In the genomic region with DNA sequence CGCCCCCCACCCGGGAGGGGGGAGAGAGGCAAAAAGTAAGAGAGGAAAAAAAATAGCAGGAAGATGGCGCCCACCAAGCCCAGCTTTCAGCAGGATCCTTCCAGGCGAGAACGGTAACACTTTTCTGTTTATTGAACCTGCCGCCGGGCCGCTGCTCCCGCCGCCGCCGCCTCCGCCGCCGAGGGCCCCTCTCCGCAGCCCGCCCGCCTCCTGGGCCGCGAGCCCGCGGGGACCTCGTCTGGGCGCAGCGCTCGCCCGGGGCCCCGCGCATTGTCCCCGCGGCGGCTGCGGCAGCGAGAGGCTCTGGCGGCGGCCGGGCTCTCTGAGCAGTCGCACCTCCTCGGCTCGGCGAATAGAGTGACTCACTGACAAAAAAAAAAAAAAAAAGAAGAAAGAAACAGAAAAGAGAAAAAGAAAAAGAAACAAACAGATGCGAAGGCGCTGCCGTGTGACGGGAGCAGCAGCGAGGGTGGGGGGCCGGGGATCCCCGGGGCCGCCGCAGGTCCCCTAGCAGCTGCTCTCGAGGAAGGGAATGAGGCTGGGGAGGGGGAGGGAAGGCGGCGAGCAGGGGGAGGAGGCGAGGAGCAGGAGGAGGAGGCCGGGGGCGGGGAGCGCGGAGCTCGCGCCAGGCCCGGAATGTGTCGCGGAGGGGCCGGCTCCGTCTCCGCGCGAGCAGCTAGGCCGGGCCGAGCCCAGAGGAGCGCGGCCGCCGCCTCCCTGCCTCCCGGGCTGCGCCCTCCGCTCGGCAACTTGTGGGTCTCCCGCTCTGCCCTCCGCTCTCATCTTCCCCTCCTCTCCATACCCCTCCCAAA, we compare ENCODE assay signal across 9 cellular contexts. TPM values are rescaled to one million over a fixed set of nuclear protein-coding genes. Genes with fewer than 3 reads are reported as not detected.
DNase-seq lines count a peak whose midpoint lies in the region; ATAC-seq and TF ChIP-seq lines count a peak whose summit lies in the region.
"Had no signal": no experiment of that assay in that cellular context is flagged by ENCODE, and none has a peak within 500 bp of the region (broad histone marks: within the 10 kb centered on the region; RNA-seq: fewer than 3 reads in every experiment).

No MANE protein-coding gene starts in this region.

- peaks cover 4% of the 10 kb centered on the region for H3K36me3 Mint-ChIP-seq in endothelial cell (ENCODE audit: low read depth, unreplicated experiment)

- H3K27ac Mint-ChIP-seq in endothelial cell (ENCODE audit: unreplicated experiment), result peak overlapping the region; percentile 97

- peaks cover 20% of the 10 kb centered on the region for H3K4me1 Mint-ChIP-seq in endothelial cell (ENCODE audit: unreplicated experiment)

- peaks cover 11% of the 10 kb centered on the region for H3K27me3 Mint-ChIP-seq in endothelial cell (ENCODE audit: unreplicated experiment)

- no peak for ATAC-seq in GM21528 (IDR thresholded peaks at IDR 0.05; ENCODE audit: low FRiP score, unreplicated experiment)

- peak overlapping the region; percentile 97 for H3K4me3 Mint-ChIP-seq in endothelial cell (ENCODE audit: unreplicated experiment)

- DNase-seq in DMS 273 (lab: John Stamatoyannopoulos, UW; ENCODE audit: unreplicated experiment) (peak; percentile 71), DMS 273 treated with DMSO at 0.1 percent for 48 hours (lab: John Stamatoyannopoulos, UW) (no peak), HS-27A (ENCODE audit: low read depth) (peak; percentile 4), SKM-1 treated with dmso at 0.1 percent for 144 hours (lab: John Stamatoyannopoulos, UW; ENCODE audit: unreplicated experiment) (peak; percentile 7), endothelial cell (ENCODE audit: low spot score) (peak; percentile 81), medulla oblongata (ENCODE audit: extremely low spot score) (peak; percentile 83), stromal cell of bone marrow (ENCODE audit: low read depth) (peak; percentile 36)

- TF ChIP-seq CTCF in endothelial cell (IDR thresholded peaks at IDR 0.05; ENCODE audit: unreplicated experiment), result no peak

- H3K9me3 Mint-ChIP-seq in endothelial cell (ENCODE audit: unreplicated experiment), result no peaks in the 10 kb centered on the region

RNA-seq across cellular contexts. Expression of a gene that starts 0.8 kb away (rescaled TPM):
- 1.6 TPM for total RNA-seq in endothelial cell (ENCODE audit: unreplicated experiment)
- total RNA-seq: activated naive CD4-positive, alpha-beta T cell treated with anti-CD3 and anti-CD28 coated beads, Interleukin-2, amount 50 U/mL, for 72 hours had no signal
